Comparison of ENCODE assay signal across 1 cellular context in the genomic region with DNA sequence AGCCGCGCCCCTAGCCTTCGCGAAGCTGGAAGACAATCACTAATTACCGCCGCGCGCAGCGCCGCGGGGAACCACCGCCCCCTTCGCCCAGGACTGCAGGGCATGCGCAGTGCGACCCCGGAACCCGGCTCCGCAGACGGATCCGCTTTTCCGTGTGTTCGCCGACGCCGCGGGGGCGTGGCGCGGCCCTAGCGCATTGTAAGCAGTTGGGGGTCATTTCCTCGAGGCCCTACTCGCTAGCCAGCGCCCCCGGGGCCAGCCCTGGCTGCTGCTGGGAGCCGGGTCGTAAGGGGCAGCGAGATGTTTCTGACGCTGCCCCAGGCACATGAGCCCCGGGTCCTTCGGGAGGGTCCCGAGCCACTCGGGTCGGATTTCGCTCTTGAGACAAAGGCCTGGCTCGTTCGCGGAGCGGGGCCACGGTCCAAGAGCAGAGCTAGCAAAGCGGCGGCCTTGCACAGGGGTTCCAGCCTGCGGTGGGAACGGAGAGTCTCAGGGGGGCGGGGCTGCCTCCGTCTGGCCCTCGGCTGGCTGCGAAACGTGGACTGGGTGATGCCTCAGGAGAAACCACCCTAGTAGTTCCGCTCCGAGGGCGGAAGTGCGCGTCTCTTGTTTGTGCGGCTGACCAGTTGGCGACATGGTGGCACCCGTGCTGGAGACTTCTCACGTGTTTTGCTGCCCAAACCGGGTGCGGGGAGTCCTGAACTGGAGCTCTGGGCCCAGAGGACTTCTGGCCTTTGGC.
TF ChIP-seq lines count a peak whose summit lies in the region.

A gene with protein sequence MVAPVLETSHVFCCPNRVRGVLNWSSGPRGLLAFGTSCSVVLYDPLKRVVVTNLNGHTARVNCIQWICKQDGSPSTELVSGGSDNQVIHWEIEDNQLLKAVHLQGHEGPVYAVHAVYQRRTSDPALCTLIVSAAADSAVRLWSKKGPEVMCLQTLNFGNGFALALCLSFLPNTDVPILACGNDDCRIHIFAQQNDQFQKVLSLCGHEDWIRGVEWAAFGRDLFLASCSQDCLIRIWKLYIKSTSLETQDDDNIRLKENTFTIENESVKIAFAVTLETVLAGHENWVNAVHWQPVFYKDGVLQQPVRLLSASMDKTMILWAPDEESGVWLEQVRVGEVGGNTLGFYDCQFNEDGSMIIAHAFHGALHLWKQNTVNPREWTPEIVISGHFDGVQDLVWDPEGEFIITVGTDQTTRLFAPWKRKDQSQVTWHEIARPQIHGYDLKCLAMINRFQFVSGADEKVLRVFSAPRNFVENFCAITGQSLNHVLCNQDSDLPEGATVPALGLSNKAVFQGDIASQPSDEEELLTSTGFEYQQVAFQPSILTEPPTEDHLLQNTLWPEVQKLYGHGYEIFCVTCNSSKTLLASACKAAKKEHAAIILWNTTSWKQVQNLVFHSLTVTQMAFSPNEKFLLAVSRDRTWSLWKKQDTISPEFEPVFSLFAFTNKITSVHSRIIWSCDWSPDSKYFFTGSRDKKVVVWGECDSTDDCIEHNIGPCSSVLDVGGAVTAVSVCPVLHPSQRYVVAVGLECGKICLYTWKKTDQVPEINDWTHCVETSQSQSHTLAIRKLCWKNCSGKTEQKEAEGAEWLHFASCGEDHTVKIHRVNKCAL (plus strand): TSS at position 600 of the 739 bp plus-strand sequence. CDS start 35 bp downstream, at position 635.
A gene with protein sequence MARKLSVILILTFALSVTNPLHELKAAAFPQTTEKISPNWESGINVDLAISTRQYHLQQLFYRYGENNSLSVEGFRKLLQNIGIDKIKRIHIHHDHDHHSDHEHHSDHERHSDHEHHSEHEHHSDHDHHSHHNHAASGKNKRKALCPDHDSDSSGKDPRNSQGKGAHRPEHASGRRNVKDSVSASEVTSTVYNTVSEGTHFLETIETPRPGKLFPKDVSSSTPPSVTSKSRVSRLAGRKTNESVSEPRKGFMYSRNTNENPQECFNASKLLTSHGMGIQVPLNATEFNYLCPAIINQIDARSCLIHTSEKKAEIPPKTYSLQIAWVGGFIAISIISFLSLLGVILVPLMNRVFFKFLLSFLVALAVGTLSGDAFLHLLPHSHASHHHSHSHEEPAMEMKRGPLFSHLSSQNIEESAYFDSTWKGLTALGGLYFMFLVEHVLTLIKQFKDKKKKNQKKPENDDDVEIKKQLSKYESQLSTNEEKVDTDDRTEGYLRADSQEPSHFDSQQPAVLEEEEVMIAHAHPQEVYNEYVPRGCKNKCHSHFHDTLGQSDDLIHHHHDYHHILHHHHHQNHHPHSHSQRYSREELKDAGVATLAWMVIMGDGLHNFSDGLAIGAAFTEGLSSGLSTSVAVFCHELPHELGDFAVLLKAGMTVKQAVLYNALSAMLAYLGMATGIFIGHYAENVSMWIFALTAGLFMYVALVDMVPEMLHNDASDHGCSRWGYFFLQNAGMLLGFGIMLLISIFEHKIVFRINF (minus strand): TSS at position 41 of the 739 bp plus-strand sequence. CDS start 2,333 bp downstream, outside the sequence.

TF ChIP-seq in HEK293, 187 proteins besides CTCF, POLR2A, EP300 and RAD21 (continued from another document and continues in another):
- TF ChIP-seq, protein P1, sequence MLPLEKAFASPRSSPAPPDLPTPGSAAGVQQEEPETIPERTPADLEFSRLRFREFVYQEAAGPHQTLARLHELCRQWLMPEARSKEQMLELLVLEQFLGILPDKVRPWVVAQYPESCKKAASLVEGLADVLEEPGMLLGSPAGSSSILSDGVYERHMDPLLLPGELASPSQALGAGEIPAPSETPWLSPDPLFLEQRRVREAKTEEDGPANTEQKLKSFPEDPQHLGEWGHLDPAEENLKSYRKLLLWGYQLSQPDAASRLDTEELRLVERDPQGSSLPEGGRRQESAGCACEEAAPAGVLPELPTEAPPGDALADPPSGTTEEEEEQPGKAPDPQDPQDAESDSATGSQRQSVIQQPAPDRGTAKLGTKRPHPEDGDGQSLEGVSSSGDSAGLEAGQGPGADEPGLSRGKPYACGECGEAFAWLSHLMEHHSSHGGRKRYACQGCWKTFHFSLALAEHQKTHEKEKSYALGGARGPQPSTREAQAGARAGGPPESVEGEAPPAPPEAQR (tag by site-specific recombination; IDR thresholded peaks at IDR 0.05), result no peak
- 0 out of 2 replicates have a peak, but pooled peaks have one; percentile 22 for TF ChIP-seq ZBTB7A (tag by site-specific recombination; IDR thresholded peaks at IDR 0.05; ENCODE audit: low read depth)
- TF ChIP-seq ZNF140 (tag by site-specific recombination; IDR thresholded peaks at IDR 0.05), result no peak
- TF ChIP-seq, protein P2, sequence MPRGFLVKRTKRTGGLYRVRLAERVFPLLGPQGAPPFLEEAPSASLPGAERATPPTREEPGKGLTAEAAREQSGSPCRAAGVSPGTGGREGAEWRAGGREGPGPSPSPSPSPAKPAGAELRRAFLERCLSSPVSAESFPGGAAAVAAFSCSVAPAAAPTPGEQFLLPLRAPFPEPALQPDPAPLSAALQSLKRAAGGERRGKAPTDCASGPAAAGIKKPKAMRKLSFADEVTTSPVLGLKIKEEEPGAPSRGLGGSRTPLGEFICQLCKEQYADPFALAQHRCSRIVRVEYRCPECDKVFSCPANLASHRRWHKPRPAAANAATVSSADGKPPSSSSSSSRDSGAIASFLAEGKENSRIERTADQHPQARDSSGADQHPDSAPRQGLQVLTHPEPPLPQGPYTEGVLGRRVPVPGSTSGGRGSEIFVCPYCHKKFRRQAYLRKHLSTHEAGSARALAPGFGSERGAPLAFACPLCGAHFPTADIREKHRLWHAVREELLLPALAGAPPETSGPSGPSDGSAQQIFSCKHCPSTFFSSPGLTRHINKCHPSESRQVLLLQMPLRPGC (tag by site-specific recombination; IDR thresholded peaks at IDR 0.05), result 0 out of 2 replicates have a peak, but pooled peaks have one; percentile 25
- peak; percentile 71 for TF ChIP-seq ZNF341 (tag by site-specific recombination; IDR thresholded peaks at IDR 0.05; ENCODE audit: low read depth)
- peak; percentile 30; the same call in 1 of the 2 replicates for TF ChIP-seq ZNF324 (tag by site-specific recombination; IDR thresholded peaks at IDR 0.05)
- no peak for TF ChIP-seq FEZF1 (tag by site-specific recombination; IDR thresholded peaks at IDR 0.05)
- no peak for TF ChIP-seq ZNF394 (tag by site-specific recombination; IDR thresholded peaks at IDR 0.05; ENCODE audit: borderline replicate concordance)
- TF ChIP-seq ZNF670 (tag by site-specific recombination; IDR thresholded peaks at IDR 0.05; ENCODE audit: low read depth), result no peak
- peak; percentile 20 for TF ChIP-seq ZNF629 (tag by site-specific recombination; IDR thresholded peaks at IDR 0.05)
- TF ChIP-seq ZFP41 (tag by site-specific recombination; IDR thresholded peaks at IDR 0.05; ENCODE audit: borderline replicate concordance), result no peak
- TF ChIP-seq, protein P3, sequence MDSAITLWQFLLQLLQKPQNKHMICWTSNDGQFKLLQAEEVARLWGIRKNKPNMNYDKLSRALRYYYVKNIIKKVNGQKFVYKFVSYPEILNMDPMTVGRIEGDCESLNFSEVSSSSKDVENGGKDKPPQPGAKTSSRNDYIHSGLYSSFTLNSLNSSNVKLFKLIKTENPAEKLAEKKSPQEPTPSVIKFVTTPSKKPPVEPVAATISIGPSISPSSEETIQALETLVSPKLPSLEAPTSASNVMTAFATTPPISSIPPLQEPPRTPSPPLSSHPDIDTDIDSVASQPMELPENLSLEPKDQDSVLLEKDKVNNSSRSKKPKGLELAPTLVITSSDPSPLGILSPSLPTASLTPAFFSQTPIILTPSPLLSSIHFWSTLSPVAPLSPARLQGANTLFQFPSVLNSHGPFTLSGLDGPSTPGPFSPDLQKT (IDR thresholded peaks at IDR 0.05; ENCODE audit: borderline replicate concordance, low read depth, low read length), result peak; percentile 16; the same call in 1 of the 2 replicates
- TF ChIP-seq, protein P4, sequence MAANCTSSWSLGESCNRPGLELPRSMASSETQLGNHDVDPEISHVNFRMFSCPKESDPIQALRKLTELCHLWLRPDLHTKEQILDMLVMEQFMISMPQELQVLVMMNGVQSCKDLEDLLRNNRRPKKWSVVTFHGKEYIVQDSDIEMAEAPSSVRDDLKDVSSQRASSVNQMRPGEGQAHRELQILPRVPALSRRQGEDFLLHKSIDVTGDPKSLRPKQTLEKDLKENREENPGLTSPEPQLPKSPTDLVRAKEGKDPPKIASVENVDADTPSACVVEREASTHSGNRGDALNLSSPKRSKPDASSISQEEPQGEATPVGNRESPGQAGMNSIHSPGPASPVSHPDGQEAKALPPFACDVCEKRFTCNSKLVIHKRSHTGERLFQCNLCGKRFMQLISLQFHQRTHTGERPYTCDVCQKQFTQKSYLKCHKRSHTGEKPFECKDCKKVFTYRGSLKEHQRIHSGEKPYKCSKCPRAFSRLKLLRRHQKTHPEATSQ (tag by site-specific recombination; IDR thresholded peaks at IDR 0.05), result no peak
- TF ChIP-seq, protein P5, sequence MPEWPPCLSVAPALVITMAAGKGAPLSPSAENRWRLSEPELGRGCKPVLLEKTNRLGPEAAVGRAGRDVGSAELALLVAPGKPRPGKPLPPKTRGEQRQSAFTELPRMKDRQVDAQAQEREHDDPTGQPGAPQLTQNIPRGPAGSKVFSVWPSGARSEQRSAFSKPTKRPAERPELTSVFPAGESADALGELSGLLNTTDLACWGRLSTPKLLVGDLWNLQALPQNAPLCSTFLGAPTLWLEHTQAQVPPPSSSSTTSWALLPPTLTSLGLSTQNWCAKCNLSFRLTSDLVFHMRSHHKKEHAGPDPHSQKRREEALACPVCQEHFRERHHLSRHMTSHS (tag by site-specific recombination; IDR thresholded peaks at IDR 0.05), result no peak; the same call in 1 of the 2 replicates
- TF ChIP-seq KLF9 (tag by site-specific recombination; IDR thresholded peaks at IDR 0.05; ENCODE audit: low read depth), result peak; percentile 98
- no peak for TF ChIP-seq ZNF48 (tag by site-specific recombination; IDR thresholded peaks at IDR 0.05)
- TF ChIP-seq ZNF302 (tag by site-specific recombination; IDR thresholded peaks at IDR 0.05; ENCODE audit: low read depth), result no peak
- TF ChIP-seq ZNF626 (tag by site-specific recombination; IDR thresholded peaks at IDR 0.05), result no peak
- TF ChIP-seq OSR2 (tag by site-specific recombination; IDR thresholded peaks at IDR 0.05), result no peak
- TF ChIP-seq, protein P6, sequence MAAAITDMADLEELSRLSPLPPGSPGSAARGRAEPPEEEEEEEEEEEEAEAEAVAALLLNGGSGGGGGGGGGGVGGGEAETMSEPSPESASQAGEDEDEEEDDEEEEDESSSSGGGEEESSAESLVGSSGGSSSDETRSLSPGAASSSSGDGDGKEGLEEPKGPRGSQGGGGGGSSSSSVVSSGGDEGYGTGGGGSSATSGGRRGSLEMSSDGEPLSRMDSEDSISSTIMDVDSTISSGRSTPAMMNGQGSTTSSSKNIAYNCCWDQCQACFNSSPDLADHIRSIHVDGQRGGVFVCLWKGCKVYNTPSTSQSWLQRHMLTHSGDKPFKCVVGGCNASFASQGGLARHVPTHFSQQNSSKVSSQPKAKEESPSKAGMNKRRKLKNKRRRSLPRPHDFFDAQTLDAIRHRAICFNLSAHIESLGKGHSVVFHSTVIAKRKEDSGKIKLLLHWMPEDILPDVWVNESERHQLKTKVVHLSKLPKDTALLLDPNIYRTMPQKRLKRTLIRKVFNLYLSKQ (tag by site-specific recombination; IDR thresholded peaks at IDR 0.05; ENCODE audit: borderline replicate concordance), result no peak
- no peak for TF ChIP-seq ZNF175 (tag by site-specific recombination; IDR thresholded peaks at IDR 0.05)
- TF ChIP-seq, protein P7, sequence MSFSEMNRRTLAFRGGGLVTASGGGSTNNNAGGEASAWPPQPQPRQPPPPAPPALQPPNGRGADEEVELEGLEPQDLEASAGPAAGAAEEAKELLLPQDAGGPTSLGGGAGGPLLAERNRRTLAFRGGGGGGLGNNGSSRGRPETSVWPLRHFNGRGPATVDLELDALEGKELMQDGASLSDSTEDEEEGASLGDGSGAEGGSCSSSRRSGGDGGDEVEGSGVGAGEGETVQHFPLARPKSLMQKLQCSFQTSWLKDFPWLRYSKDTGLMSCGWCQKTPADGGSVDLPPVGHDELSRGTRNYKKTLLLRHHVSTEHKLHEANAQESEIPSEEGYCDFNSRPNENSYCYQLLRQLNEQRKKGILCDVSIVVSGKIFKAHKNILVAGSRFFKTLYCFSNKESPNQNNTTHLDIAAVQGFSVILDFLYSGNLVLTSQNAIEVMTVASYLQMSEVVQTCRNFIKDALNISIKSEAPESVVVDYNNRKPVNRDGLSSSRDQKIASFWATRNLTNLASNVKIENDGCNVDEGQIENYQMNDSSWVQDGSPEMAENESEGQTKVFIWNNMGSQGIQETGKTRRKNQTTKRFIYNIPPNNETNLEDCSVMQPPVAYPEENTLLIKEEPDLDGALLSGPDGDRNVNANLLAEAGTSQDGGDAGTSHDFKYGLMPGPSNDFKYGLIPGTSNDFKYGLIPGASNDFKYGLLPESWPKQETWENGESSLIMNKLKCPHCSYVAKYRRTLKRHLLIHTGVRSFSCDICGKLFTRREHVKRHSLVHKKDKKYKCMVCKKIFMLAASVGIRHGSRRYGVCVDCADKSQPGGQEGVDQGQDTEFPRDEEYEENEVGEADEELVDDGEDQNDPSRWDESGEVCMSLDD (tag by site-specific recombination; IDR thresholded peaks at IDR 0.05), result peak; percentile 99
- no peak for TF ChIP-seq ZNF266 (tag by site-specific recombination; IDR thresholded peaks at IDR 0.05; ENCODE audit: low read depth)
- no peak for TF ChIP-seq HOXA7 (CRISPR knock-in tag; IDR thresholded peaks at IDR 0.05; ENCODE audit: borderline replicate concordance)
- no peak for TF ChIP-seq ZNF155 (tag by site-specific recombination; IDR thresholded peaks at IDR 0.05)
- TF ChIP-seq ZNF600 (tag by site-specific recombination; IDR thresholded peaks at IDR 0.05), result peak; percentile 69; the same call in 1 of the 2 replicates
- TF ChIP-seq, protein P8, sequence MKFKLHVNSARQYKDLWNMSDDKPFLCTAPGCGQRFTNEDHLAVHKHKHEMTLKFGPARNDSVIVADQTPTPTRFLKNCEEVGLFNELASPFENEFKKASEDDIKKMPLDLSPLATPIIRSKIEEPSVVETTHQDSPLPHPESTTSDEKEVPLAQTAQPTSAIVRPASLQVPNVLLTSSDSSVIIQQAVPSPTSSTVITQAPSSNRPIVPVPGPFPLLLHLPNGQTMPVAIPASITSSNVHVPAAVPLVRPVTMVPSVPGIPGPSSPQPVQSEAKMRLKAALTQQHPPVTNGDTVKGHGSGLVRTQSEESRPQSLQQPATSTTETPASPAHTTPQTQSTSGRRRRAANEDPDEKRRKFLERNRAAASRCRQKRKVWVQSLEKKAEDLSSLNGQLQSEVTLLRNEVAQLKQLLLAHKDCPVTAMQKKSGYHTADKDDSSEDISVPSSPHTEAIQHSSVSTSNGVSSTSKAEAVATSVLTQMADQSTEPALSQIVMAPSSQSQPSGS (tag by site-specific recombination; IDR thresholded peaks at IDR 0.05; ENCODE audit: low read depth), result no peak
- TF ChIP-seq ZNF558 (tag by site-specific recombination; IDR thresholded peaks at IDR 0.05), result no peak
- TF ChIP-seq ZNF571 (tag by site-specific recombination; IDR thresholded peaks at IDR 0.05), result no peak
- TF ChIP-seq, protein P9, sequence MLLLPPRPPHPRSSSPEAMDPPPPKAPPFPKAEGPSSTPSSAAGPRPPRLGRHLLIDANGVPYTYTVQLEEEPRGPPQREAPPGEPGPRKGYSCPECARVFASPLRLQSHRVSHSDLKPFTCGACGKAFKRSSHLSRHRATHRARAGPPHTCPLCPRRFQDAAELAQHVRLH (tag by site-specific recombination; IDR thresholded peaks at IDR 0.05), result 0 out of 2 replicates have a peak, but pooled peaks have one; percentile 26
